12 cellular contexts compared by ENCODE assay signal in genomic region chr7:157689269-157690057, GRCh38.
DNase-seq lines count a peak whose midpoint lies in the region; ATAC-seq and TF ChIP-seq lines count a peak whose summit lies in the region.
"Had no signal": no experiment of that assay in that cellular context is flagged by ENCODE, and none has a peak within 500 bp of the region (broad histone marks: within the 10 kb centered on the region; RNA-seq: fewer than 3 reads in every experiment).

No MANE protein-coding gene starts in this region.

- no peaks in the 10 kb centered on the region for H3K9me3 Mint-ChIP-seq in neural progenitor cell
- H3K9me3 Mint-ChIP-seq: stimulated activated naive CD8-positive, alpha-beta T cell treated with anti-CD3 and anti-CD28 coated beads, Interleukin-15, amount 100 ng/mL, for 72 hours had no signal

- peaks cover 54% of the 10 kb centered on the region for H3F3A ChIP-seq in neural progenitor cell (ENCODE audit: low read depth)

- H4K20me1 ChIP-seq in BLaER1 treated with 17β-estradiol and CSF1 and Interleukin-3, amounts not matched to agents 10 nM and 100 nM, result peaks cover 0 to 99% (median 90%) of the 10 kb centered on the region in 11 experiments; a peak in 19 of 22 replicates
- peaks cover 62% of the 10 kb centered on the region for H4K20me1 ChIP-seq in neural progenitor cell (ENCODE audit: low read depth)

- no peak overlapping the region for H3K9ac ChIP-seq in BLaER1 treated with 17β-estradiol and CSF1 and Interleukin-3, amounts not matched to agents 10 nM and 100 nM
- H3K9ac ChIP-seq in neural progenitor cell, result no peak overlapping the region

- H3K27ac Mint-ChIP-seq in neural progenitor cell, result peak overlapping the region; percentile 93
- H3K27ac Mint-ChIP-seq: stimulated activated naive CD8-positive, alpha-beta T cell treated with anti-CD3 and anti-CD28 coated beads, Interleukin-15, amount 100 ng/mL, for 72 hours had no signal

- H3K27me3 Mint-ChIP-seq in neural progenitor cell (ENCODE audit: insufficient read depth, low read depth), result peaks cover 10% of the 10 kb centered on the region

- H3K4me1 Mint-ChIP-seq in neural progenitor cell, result peaks cover 40% of the 10 kb centered on the region

- H2AFZ ChIP-seq in neural progenitor cell (replicated peaks), result no peak overlapping the region

- peaks cover 27% of the 10 kb centered on the region for H3K79me2 ChIP-seq in neural progenitor cell (ENCODE audit: low read depth)

- peak overlapping the region in 9 of 10 experiments; percentile 47 to 70 (median 62); a peak in 16 of 20 replicates for H3K4me3 ChIP-seq in BLaER1 treated with 17β-estradiol and CSF1 and Interleukin-3, amounts not matched to agents 10 nM and 100 nM
- peak overlapping the region; percentile 38 for H3K4me3 ChIP-seq in HFF-Myc (replicated peaks; ENCODE audit: low read depth, low read length)
- H3K4me3 ChIP-seq in brain microvascular endothelial cell (ENCODE audit: low read depth, low read length), result peak overlapping the region; percentile 37
- H3K4me3 ChIP-seq in neural progenitor cell, result peak overlapping the region; percentile 76
- H3K4me3 ChIP-seq: K562 had no signal

- DNase-seq in HFF-Myc (ENCODE audit: extremely low read depth, low read depth) (no peak), brain microvascular endothelial cell (no peak), neural progenitor cell (ENCODE audit: low spot score) (peak; percentile 64), COR-L47 (lab: John Stamatoyannopoulos, UW) (no peak)
- DNase-seq: activated naive CD4-positive, alpha-beta T cell treated with Interleukin-2 at 50 U/mL for 16 hours; hippocampal formation; stimulated activated naive CD8-positive, alpha-beta T cell treated with anti-CD3 and anti-CD28 coated beads, Interleukin-15, amount 100 ng/mL, for 72 hours had no signal

- H3K36me3 Mint-ChIP-seq in neural progenitor cell, result peaks cover 16% of the 10 kb centered on the region

- in situ Hi-C loops in brain microvascular endothelial cell (cut with HindIII; ENCODE audit: low pct_ligation_motif_present, low sequenced_read_pairs), result no loop called here

- peak overlapping the region; percentile 93 to 99 (median 96) for H3K4me2 ChIP-seq in BLaER1 treated with 17β-estradiol and CSF1 and Interleukin-3, amounts not matched to agents 10 nM and 100 nM
- peak overlapping the region; percentile 95 for H3K4me2 ChIP-seq in neural progenitor cell

- TF ChIP-seq CTCF in HFF-Myc (IDR thresholded peaks at IDR 0.05; ENCODE audit: low read depth, low read length, missing control alignments), result no peak
- no peak for TF ChIP-seq CTCF in brain microvascular endothelial cell (IDR thresholded peaks at IDR 0.05; ENCODE audit: low read depth, low read length, missing control alignments)
- no peak for TF ChIP-seq CTCF in neural progenitor cell (IDR thresholded peaks at IDR 0.05)

- H3K4me3 Mint-ChIP-seq in neural progenitor cell, result peak overlapping the region; percentile 98

- H3K27ac ChIP-seq in BLaER1 treated with 17β-estradiol and CSF1 and Interleukin-3, amounts not matched to agents 10 nM and 100 nM, result no peak overlapping the region
- H3K27ac ChIP-seq in brain microvascular endothelial cell (no peak overlapping the region), neural progenitor cell (no peak overlapping the region)

- no peaks in the 10 kb centered on the region for H3K36me3 ChIP-seq in BLaER1 treated with 17β-estradiol and CSF1 and Interleukin-3, amounts not matched to agents 10 nM and 100 nM
- H3K36me3 ChIP-seq in brain microvascular endothelial cell (replicated peaks) (no peaks in the 10 kb centered on the region), neural progenitor cell (no peaks in the 10 kb centered on the region)

- H3K4me1 ChIP-seq in BLaER1 treated with 17β-estradiol and CSF1 and Interleukin-3, amounts not matched to agents 10 nM and 100 nM, result peaks cover 41 to 60% (median 50%) of the 10 kb centered on the region in 10 experiments
- peaks cover 65% of the 10 kb centered on the region for H3K4me1 ChIP-seq in neural progenitor cell

- no peak for ATAC-seq in HG03521 (IDR thresholded peaks at IDR 0.05; ENCODE audit: unreplicated experiment)
- ATAC-seq in GM18517 (IDR thresholded peaks at IDR 0.05; ENCODE audit: unreplicated experiment), result no peak
- ATAC-seq in HG03457 (IDR thresholded peaks at IDR 0.05; ENCODE audit: unreplicated experiment), result no peak
- ATAC-seq: K562; stimulated activated naive CD8-positive, alpha-beta T cell treated with anti-CD3 and anti-CD28 coated beads, Interleukin-15, amount 100 ng/mL, for 72 hours had no signal

- no peaks in the 10 kb centered on the region for H3K9me3 ChIP-seq in BLaER1 treated with 17β-estradiol and CSF1 and Interleukin-3, amounts not matched to agents 10 nM and 100 nM (replicated peaks in 1 of 11)
- H3K9me3 ChIP-seq in neural progenitor cell (ENCODE audit: low read depth), result no peaks in the 10 kb centered on the region

- H3K27me3 ChIP-seq in BLaER1 treated with 17β-estradiol and CSF1 and Interleukin-3, amounts not matched to agents 10 nM and 100 nM, result peaks cover 100% of the 10 kb centered on the region in 11 experiments
- peaks cover 84% of the 10 kb centered on the region for H3K27me3 ChIP-seq in brain microvascular endothelial cell (replicated peaks)
- H3K27me3 ChIP-seq in neural progenitor cell, result peaks cover 97% of the 10 kb centered on the region
